1 cellular context compared by ENCODE assay signal in the genomic region with DNA sequence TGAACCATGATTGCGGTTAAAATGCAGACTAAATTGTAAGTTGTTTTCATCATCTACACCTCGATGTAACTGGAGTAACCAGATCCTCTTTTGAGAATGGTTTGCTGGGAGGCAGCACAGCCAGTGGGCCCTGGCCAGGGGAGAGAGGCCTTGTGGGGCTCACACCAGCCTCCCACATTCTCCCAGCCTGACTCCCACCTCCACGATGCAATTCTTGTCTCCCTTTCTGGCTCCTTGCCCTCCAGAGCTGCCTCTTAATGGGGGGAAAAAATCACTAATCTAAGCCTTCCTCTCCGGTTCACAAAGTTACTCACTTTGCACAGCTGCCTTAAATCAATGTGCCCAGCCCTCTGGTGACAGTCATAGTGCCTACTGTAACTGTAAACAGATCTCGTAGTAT.
TF ChIP-seq lines count a peak whose summit lies in the region.

No MANE protein-coding gene starts in this region.

TF ChIP-seq in SK-N-SH, 30 proteins besides CTCF, POLR2A, EP300 and RAD21 (continued from another document):
- TF ChIP-seq, protein P1, sequence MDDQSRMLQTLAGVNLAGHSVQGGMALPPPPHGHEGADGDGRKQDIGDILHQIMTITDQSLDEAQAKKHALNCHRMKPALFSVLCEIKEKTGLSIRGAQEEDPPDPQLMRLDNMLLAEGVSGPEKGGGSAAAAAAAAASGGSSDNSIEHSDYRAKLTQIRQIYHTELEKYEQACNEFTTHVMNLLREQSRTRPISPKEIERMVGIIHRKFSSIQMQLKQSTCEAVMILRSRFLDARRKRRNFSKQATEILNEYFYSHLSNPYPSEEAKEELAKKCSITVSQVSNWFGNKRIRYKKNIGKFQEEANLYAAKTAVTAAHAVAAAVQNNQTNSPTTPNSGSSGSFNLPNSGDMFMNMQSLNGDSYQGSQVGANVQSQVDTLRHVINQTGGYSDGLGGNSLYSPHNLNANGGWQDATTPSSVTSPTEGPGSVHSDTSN (IDR thresholded peaks at IDR 0.05): no peak
- TF ChIP-seq RFX5 (IDR thresholded peaks at IDR 0.05; ENCODE audit: low read length): no peak
- no peak for TF ChIP-seq TAF1 (IDR thresholded peaks at IDR 0.05; ENCODE audit: borderline replicate concordance, low read depth, low read length)
- no peak for TF ChIP-seq TCF12 (IDR thresholded peaks at IDR 0.05)
- TF ChIP-seq SIN3A (IDR thresholded peaks at IDR 0.05; ENCODE audit: borderline replicate concordance, low read depth, low read length): no peak
